23 cellular contexts compared by ENCODE assay signal in the genomic region with DNA sequence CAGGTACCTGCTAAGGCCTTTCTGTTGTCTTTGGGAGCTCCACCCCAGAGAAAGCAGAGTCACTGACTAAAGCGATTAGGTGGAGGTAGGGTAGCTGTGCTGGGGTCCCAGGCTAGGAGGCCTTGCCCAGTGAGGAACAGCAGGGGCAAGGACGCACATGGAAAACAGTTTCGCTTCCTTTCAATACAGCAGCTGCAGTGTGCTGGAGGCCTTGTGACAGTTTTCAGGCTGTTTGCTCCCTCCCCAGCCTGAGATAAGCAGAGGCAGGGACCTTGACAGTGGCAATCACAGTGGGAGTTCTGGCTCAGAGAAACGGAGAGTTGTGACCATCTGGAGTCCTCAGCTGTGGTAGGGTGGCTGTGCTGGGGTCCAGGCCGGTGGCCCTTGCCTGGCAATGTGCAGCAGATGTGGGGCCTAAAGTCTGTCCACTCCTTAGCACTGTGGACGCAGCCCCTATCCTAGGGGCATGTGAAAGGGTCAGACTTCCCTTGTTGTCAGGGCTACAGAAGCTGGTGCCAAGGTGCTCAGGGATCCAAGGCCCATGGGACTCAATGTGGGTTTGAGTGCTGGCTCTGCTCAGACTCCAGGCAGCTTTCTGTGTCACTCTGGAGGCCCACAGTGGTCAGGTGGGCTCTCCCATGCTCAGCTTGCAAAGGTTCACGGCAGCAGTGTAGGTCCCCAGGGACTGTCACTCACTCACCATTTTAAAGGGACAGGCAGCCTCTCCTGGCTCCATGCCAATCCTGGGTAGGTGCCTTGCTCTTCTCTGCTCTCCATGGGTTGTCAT.
DNase-seq lines count a peak whose midpoint lies in the region; ATAC-seq, FAIRE-seq and TF ChIP-seq lines count a peak whose summit lies in the region.
"Had no signal": no experiment of that assay in that cellular context is flagged by ENCODE, and none has a peak within 500 bp of the region (broad histone marks: within the 10 kb centered on the region; RNA-seq: fewer than 3 reads in every experiment).

No MANE protein-coding gene starts in this region.

- H3K9me3 ChIP-seq in K562 (replicated peaks; ENCODE audit: control insufficient read depth, insufficient read depth, low read depth, low read length) = no peaks in the 10 kb centered on the region
- H3K9me3 ChIP-seq in pancreas = no peaks in the 10 kb centered on the region
- no peaks in the 10 kb centered on the region for H3K9me3 ChIP-seq in CD4-positive, alpha-beta memory T cell (ENCODE audit: control insufficient read depth in 1 of 2, low read length in 2 of 2)
- no peaks in the 10 kb centered on the region for H3K9me3 ChIP-seq in CD4-positive, alpha-beta T cell (ENCODE audit: control insufficient read depth, low read length)
- H3K9me3 ChIP-seq: prostate gland, thoracic aorta had no signal

- in situ Hi-C loops in K562 (cut with MboI) = no loop called here

- peak; percentile 32 for DNase-seq in MV-4-11 (lab: John Stamatoyannopoulos, UW)
- DNase-seq in NCI-H2107 (lab: John Stamatoyannopoulos, UW) = peak; percentile 95
- no peak for DNase-seq in K562 (ENCODE audit: extremely low read depth in 1 of 4, low spot score in 3 of 4)
- DNase-seq in pancreas = peak; percentile 33 to 64 (median 48)
- no peak for DNase-seq in CD4-positive, alpha-beta memory T cell
- DNase-seq in CD4-positive, alpha-beta T cell = no peak
- DNase-seq: activated CD4-positive, alpha-beta T cell treated with anti-CD3 and anti-CD28 coated beads, Interleukin-2, amount 10 ng/mL, durations not matched to agents 7 days and 5 days; activated CD8-positive, alpha-beta memory T cell treated with anti-CD3 and anti-CD28 coated beads, Interleukin-2, amount 50 U/mL, for 48 hours; activated gamma-delta T cell; AML-193; central memory CD4-positive, alpha-beta T cell; COR-L47; effector memory CD4-positive, alpha-beta T cell; Kasumi-1; NCI-H2081; NCI-H774; stimulated activated CD8-positive, alpha-beta memory T cell treated with anti-CD3 and anti-CD28 coated beads, Interleukin-4, amount 100 ng/mL, for 48 hours had no signal

- no peaks in the 10 kb centered on the region for H4K20me1 ChIP-seq in K562 (replicated peaks; ENCODE audit: control insufficient read depth, insufficient read depth, low read length)

- FAIRE-seq in K562 (lab: Jason Lieb, UNC) (no peak), pancreas (lab: Jason Lieb, UNC) (no peak)
- FAIRE-seq: G401.6 had no signal

- no peaks in the 10 kb centered on the region for H3K79me2 ChIP-seq in K562 (ENCODE audit: control insufficient read depth, insufficient read depth, low read length)

- H2AFZ ChIP-seq in K562 (ENCODE audit: low read depth, low read length) = no peak overlapping the region

- H3K4me3 ChIP-seq in K562 (no peak overlapping the region), pancreas (no peak overlapping the region)
- H3K4me3 ChIP-seq in CD4-positive, alpha-beta memory T cell (ENCODE audit: low read length in 2 of 2) = no peak overlapping the region
- H3K4me3 ChIP-seq: lung, prostate gland, smooth muscle cell, thoracic aorta had no signal

- H3K9me1 ChIP-seq in K562 (ENCODE audit: control insufficient read depth, insufficient read depth, low read length) = no peaks in the 10 kb centered on the region

- TF ChIP-seq RAD21 in K562 (CRISPR knock-in tag; conservative IDR thresholded peaks at IDR 0.05 in 1 of 2, IDR thresholded peaks at IDR 0.05 in 1 of 2) = no peak

- H3K9ac ChIP-seq in K562 (ENCODE audit: insufficient read depth in 1 of 2, low read depth in 2 of 2, low read length in 2 of 2) = no peak overlapping the region

- H3K27me3 ChIP-seq in K562 (ENCODE audit: control insufficient read depth in 2 of 2, insufficient read depth in 2 of 2, low read length in 2 of 2) (no peaks in the 10 kb centered on the region), pancreas (no peaks in the 10 kb centered on the region)
- H3K27me3 ChIP-seq in CD4-positive, alpha-beta memory T cell (ENCODE audit: insufficient read depth, low read length) = no peaks in the 10 kb centered on the region
- H3K27me3 ChIP-seq in CD4-positive, alpha-beta T cell (ENCODE audit: control insufficient read depth, insufficient read depth, low read length) = no peaks in the 10 kb centered on the region

- BruUV-seq in K562 (replicated peaks; lab: Mats Ljungman, UMichigan) = no TSS peak

- TF ChIP-seq CTCF in K562 (IDR thresholded peaks at IDR 0.05 in 2 of 3, conservative IDR thresholded peaks at IDR 0.05 in 1 of 3; ENCODE audit: insufficient read depth in 2 of 3, low read depth in 1 of 3, low read length in 3 of 3) = no peak
- TF ChIP-seq CTCF in pancreas (IDR thresholded peaks at IDR 0.05) = no peak
- no peak for TF ChIP-seq CTCF in CD4-positive, alpha-beta T cell (IDR thresholded peaks at IDR 0.05)

- no peaks in the 10 kb centered on the region for H3K4me1 Mint-ChIP-seq in CD4-positive, alpha-beta memory T cell
- H3K4me1 Mint-ChIP-seq in CD4-positive, alpha-beta T cell (ENCODE audit: low read depth) = no peaks in the 10 kb centered on the region
- H3K4me1 Mint-ChIP-seq: activated CD4-positive, alpha-beta T cell treated with anti-CD3 and anti-CD28 coated beads, Interleukin-2, amount 10 ng/mL, durations not matched to agents 7 days and 5 days had no signal

- peaks cover 0 to 4% (median 0%) of the 10 kb centered on the region in 8 donors for H3K9me3 Mint-ChIP-seq in CD4-positive, alpha-beta memory T cell
- H3K9me3 Mint-ChIP-seq in CD4-positive, alpha-beta T cell = no peaks in the 10 kb centered on the region

- ATAC-seq in K562 (no peak), pancreas (peak; percentile 79 to 97 (median 92)), GM21515 (IDR thresholded peaks at IDR 0.05; ENCODE audit: unreplicated experiment) (no peak)
- ATAC-seq in CD4-positive, alpha-beta T cell (ENCODE audit: poor library complexity) = no peak

- CTCF ChIA-PET in K562 (lab: Yijun Ruan, JAX; ENCODE audit: low intra/inter-chr PET ratio) = no interaction called here
- CTCF ChIA-PET in CD4-positive, alpha-beta memory T cell (lab: Charles Lee; ENCODE audit: partially characterized antibody) = no interaction called here
- CTCF ChIA-PET in CD4-positive, alpha-beta T cell (lab: Charles Lee) = no interaction called here

- H3K36me3 ChIP-seq in K562 (ENCODE audit: control insufficient read depth, insufficient read depth, low read length) (no peaks in the 10 kb centered on the region), pancreas (no peaks in the 10 kb centered on the region)
- H3K36me3 ChIP-seq in CD4-positive, alpha-beta memory T cell (ENCODE audit: insufficient read depth, low read length) = no peaks in the 10 kb centered on the region
- H3K36me3 ChIP-seq: prostate gland, thoracic aorta had no signal

- H3K4me1 ChIP-seq in K562 (replicated peaks in 1 of 2; ENCODE audit: control insufficient read depth in 2 of 2, insufficient read depth in 2 of 2, low read length in 2 of 2) (no peaks in the 10 kb centered on the region), pancreas (peaks cover 0 to 9% (median 4%) of the 10 kb centered on the region in 3 donors)
- no peaks in the 10 kb centered on the region for H3K4me1 ChIP-seq in CD4-positive, alpha-beta memory T cell (ENCODE audit: insufficient read depth, low read length)
- H3K4me1 ChIP-seq: prostate gland had no signal

- H3K27ac Mint-ChIP-seq in CD4-positive, alpha-beta memory T cell = no peak overlapping the region
- no peak overlapping the region for H3K27ac Mint-ChIP-seq in CD4-positive, alpha-beta T cell
- H3K27ac Mint-ChIP-seq: activated CD4-positive, alpha-beta T cell treated with anti-CD3 and anti-CD28 coated beads, Interleukin-2, amount 10 ng/mL, durations not matched to agents 7 days and 5 days had no signal

- intact Hi-C loops in K562 (cut with micrococcal nuclease) = no loop called here
- intact Hi-C loops in pancreas (cut with DNase I) = no loop called here
- intact Hi-C loops in CD4-positive, alpha-beta memory T cell (cut with micrococcal nuclease) = no loop called here
- intact Hi-C loops in CD4-positive, alpha-beta T cell (cut with DNase I, micrococcal nuclease) = no loop called here

- TF ChIP-seq POLR2A in K562 (conservative IDR thresholded peaks at IDR 0.05) = no peak

- no peak overlapping the region for H3K4me2 ChIP-seq in K562 (ENCODE audit: insufficient read depth, low read length)
- H3K4me2 ChIP-seq: smooth muscle cell had no signal

- 0% methylated on average over 4 of the region's 7 CpGs for WGBS in K562 (ENCODE audit: insufficient coverage, low coverage, missing lambda C conversion rate)
- 15 to 20% methylated on average over 7 of the region's 7 CpGs for WGBS in pancreas, 2 donors

- no peak overlapping the region for H3K4me3 Mint-ChIP-seq in CD4-positive, alpha-beta memory T cell
- H3K4me3 Mint-ChIP-seq in CD4-positive, alpha-beta T cell = no peak overlapping the region
- H3K4me3 Mint-ChIP-seq: activated CD4-positive, alpha-beta T cell treated with anti-CD3 and anti-CD28 coated beads, Interleukin-2, amount 10 ng/mL, durations not matched to agents 7 days and 5 days had no signal

- no peak overlapping the region for H3K27ac ChIP-seq in K562 (ENCODE audit: extremely low read depth, low read depth, low read length)
- peak overlapping the region in 2 of 4 donors; percentile 40 to 46 for H3K27ac ChIP-seq in pancreas
- no peak overlapping the region for H3K27ac ChIP-seq in CD4-positive, alpha-beta memory T cell (ENCODE audit: low read depth, low read length)
- no peak overlapping the region for H3K27ac ChIP-seq in CD4-positive, alpha-beta T cell (ENCODE audit: low read depth, low read length)
- H3K27ac ChIP-seq: prostate gland, thoracic aorta had no signal

- no peaks in the 10 kb centered on the region for H3K27me3 Mint-ChIP-seq in CD4-positive, alpha-beta memory T cell
- no peaks in the 10 kb centered on the region for H3K27me3 Mint-ChIP-seq in CD4-positive, alpha-beta T cell
- H3K27me3 Mint-ChIP-seq: activated CD4-positive, alpha-beta T cell treated with anti-CD3 and anti-CD28 coated beads, Interleukin-2, amount 10 ng/mL, durations not matched to agents 7 days and 5 days had no signal

- TF ChIP-seq EP300 in K562 (IDR thresholded peaks at IDR 0.05; ENCODE audit: low read length) = no peak

- no peaks in the 10 kb centered on the region for H3K36me3 Mint-ChIP-seq in CD4-positive, alpha-beta memory T cell
- H3K36me3 Mint-ChIP-seq in CD4-positive, alpha-beta T cell (ENCODE audit: low read depth) = no peaks in the 10 kb centered on the region

- POLR2A ChIA-PET in K562 (lab: Yijun Ruan, JAX) = no interaction called here
- POLR2A ChIA-PET in CD4-positive, alpha-beta memory T cell (lab: Charles Lee; ENCODE audit: partially characterized antibody) = no interaction called here
- POLR2A ChIA-PET in CD4-positive, alpha-beta T cell (lab: Charles Lee) = no interaction called here

TF ChIP-seq in K562, 482 proteins besides CTCF, POLR2A, EP300 and RAD21:
- TF ChIP-seq, protein P1, sequence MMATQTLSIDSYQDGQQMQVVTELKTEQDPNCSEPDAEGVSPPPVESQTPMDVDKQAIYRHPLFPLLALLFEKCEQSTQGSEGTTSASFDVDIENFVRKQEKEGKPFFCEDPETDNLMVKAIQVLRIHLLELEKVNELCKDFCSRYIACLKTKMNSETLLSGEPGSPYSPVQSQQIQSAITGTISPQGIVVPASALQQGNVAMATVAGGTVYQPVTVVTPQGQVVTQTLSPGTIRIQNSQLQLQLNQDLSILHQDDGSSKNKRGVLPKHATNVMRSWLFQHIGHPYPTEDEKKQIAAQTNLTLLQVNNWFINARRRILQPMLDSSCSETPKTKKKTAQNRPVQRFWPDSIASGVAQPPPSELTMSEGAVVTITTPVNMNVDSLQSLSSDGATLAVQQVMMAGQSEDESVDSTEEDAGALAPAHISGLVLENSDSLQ (IDR thresholded peaks at IDR 0.05) = no peak
- peak; percentile 38; the same call in 1 of the 2 replicates for TF ChIP-seq NFIC (IDR thresholded peaks at IDR 0.05)
TF ChIP-seq in K562: peak in this region for 1.

Comparison
In these comparisons a context has a peak if more than half of its experiments do, and no peak if none do; other contexts are left out.
1. DNase-seq: peak in MV-4-11 (single experiment), NCI-H2107 (single experiment) and pancreas (6 of 6); none in K562 (0 of 4), CD4-positive, alpha-beta memory T cell (0 of 5) and CD4-positive, alpha-beta T cell (0 of 10).
2. ATAC-seq: peak in pancreas (4 of 4); none in K562 (single experiment), GM21515 (single experiment) and CD4-positive, alpha-beta T cell (single experiment).